ENCODE assay signal across 21 cellular contexts in genomic region chr1:100073531-100073930, GRCh38.
"Had no signal": no experiment of that assay in that cellular context is flagged by ENCODE, and none has a peak within 500 bp of the region (broad histone marks: within the 10 kb centered on the region; RNA-seq: fewer than 3 reads in every experiment).

No MANE protein-coding gene starts in this region.

- ATAC-seq: foreskin keratinocyte; left cardiac atrium; lower lobe of right lung; natural killer cell treated with Interleukin-12 subunit alpha and Interleukin-12 subunit beta and Interleukin-15 and Interleukin-18, amount 100 ng/mL, for 72 hours; right cardiac atrium; stimulated activated memory B cell treated with anti-CD40 and anti-IgM and Interleukin-4, amounts not matched to agents 10 μg/mL and 1 μg/mL and 100 μg/mL, for 72 hours had no signal

- H3K4me3 Mint-ChIP-seq: immature natural killer cell; memory B cell; mesothelial cell of epicardium; natural killer cell treated with Interleukin-12 subunit alpha and Interleukin-12 subunit beta and Interleukin-15 and Interleukin-18, amount 100 ng/mL, for 72 hours; neural progenitor cell; stimulated activated memory B cell treated with anti-CD40 and anti-IgM and Interleukin-4, amounts not matched to agents 10 μg/mL and 1 μg/mL and 100 μg/mL, for 72 hours had no signal

- H3K27ac Mint-ChIP-seq: memory B cell; mesothelial cell of epicardium; natural killer cell treated with Interleukin-12 subunit alpha and Interleukin-12 subunit beta and Interleukin-15 and Interleukin-18, amount 100 ng/mL, for 72 hours; neural progenitor cell; stimulated activated memory B cell treated with anti-CD40 and anti-IgM and Interleukin-4, amounts not matched to agents 10 μg/mL and 1 μg/mL and 100 μg/mL, for 72 hours had no signal

- H3K9me3 Mint-ChIP-seq: immature natural killer cell; memory B cell; mesothelial cell of epicardium; natural killer cell treated with Interleukin-12 subunit alpha and Interleukin-12 subunit beta and Interleukin-15 and Interleukin-18, amount 100 ng/mL, for 72 hours; neural progenitor cell; stimulated activated memory B cell treated with anti-CD40 and anti-IgM and Interleukin-4, amounts not matched to agents 10 μg/mL and 1 μg/mL and 100 μg/mL, for 72 hours had no signal

- H3K4me1 Mint-ChIP-seq: memory B cell had no signal

- DNase-seq: cortex of kidney; effector memory CD4-positive, alpha-beta T cell; foreskin keratinocyte; immature natural killer cell; kidney; left cardiac atrium; left ventricle myocardium inferior; lower lobe of right lung; nucleus accumbens; ovary; right cardiac atrium; stimulated activated CD4-positive, alpha-beta T cell treated with anti-CD3 and anti-CD28 coated beads, Interleukin-4, amount 100 ng/mL, for 1 hour; stimulated activated CD8-positive, alpha-beta memory T cell treated with anti-CD3 and anti-CD28 coated beads, Interleukin-4, amount 100 ng/mL, for 48 hours; stomach; substantia nigra; transverse colon had no signal

- H3K27me3 Mint-ChIP-seq: memory B cell; natural killer cell treated with Interleukin-12 subunit alpha and Interleukin-12 subunit beta and Interleukin-15 and Interleukin-18, amount 100 ng/mL, for 72 hours; stimulated activated memory B cell treated with anti-CD40 and anti-IgM and Interleukin-4, amounts not matched to agents 10 μg/mL and 1 μg/mL and 100 μg/mL, for 72 hours had no signal
